17 cellular contexts compared by ENCODE assay signal in genomic region chr13:33855371-33855895, GRCh38. TPM values are rescaled to one million over a fixed set of nuclear protein-coding genes. Genes with fewer than 3 reads are reported as not detected.
DNase-seq lines count a peak whose midpoint lies in the region; FAIRE-seq and TF ChIP-seq lines count a peak whose summit lies in the region.
"Had no signal": no experiment of that assay in that cellular context is flagged by ENCODE, and none has a peak within 500 bp of the region (broad histone marks: within the 10 kb centered on the region; RNA-seq: fewer than 3 reads in every experiment).

No MANE protein-coding gene starts in this region.

- BruUV-seq in A673 (replicated peaks; lab: Mats Ljungman, UMichigan) (no TSS peak), endothelial cell of umbilical vein (replicated peaks; lab: Mats Ljungman, UMichigan) (no TSS peak)

- no peaks in the 10 kb centered on the region for H3F3A ChIP-seq in smooth muscle cell (ENCODE audit: low read depth)

- H3K79me2 ChIP-seq in endothelial cell of umbilical vein (ENCODE audit: control insufficient read depth, insufficient read depth, low read length) (no peaks in the 10 kb centered on the region), smooth muscle cell (ENCODE audit: low read depth) (no peaks in the 10 kb centered on the region)

- H3K27me3 ChIP-seq in A673 (replicated peaks; ENCODE audit: insufficient read depth, low read depth, low read length, poor library complexity) (no peaks in the 10 kb centered on the region), endothelial cell of umbilical vein (ENCODE audit: control insufficient read depth in 2 of 2, insufficient read depth in 2 of 2, low read length in 2 of 2) (no peaks in the 10 kb centered on the region), smooth muscle cell (ENCODE audit: low read depth) (no peaks in the 10 kb centered on the region)
- H3K27me3 ChIP-seq: BLaER1 treated with 17β-estradiol and CSF1 and Interleukin-3, amounts not matched to agents 10 nM and 100 nM had no signal

- intact Hi-C loops in A673 (cut with micrococcal nuclease; ENCODE audit: unreplicated experiment) (no loop called here), endothelial cell of umbilical vein (cut with micrococcal nuclease) (no loop called here), kidney (cut with DNase I) (no loop called here)

- H3K4me2 ChIP-seq in endothelial cell of umbilical vein (ENCODE audit: insufficient read depth, low read length): no peak overlapping the region
- no peak overlapping the region for H3K4me2 ChIP-seq in smooth muscle cell
- H3K4me2 ChIP-seq: BLaER1 treated with 17β-estradiol and CSF1 and Interleukin-3, amounts not matched to agents 10 nM and 100 nM had no signal

- H3K4me3 ChIP-seq in A673 (ENCODE audit: low read depth, low read length, poor library complexity, severe bottlenecking) (no peak overlapping the region), GM12865 (ENCODE audit: low read depth, low read length) (0 out of 2 replicates have a peak overlapping the region, but pooled peaks have one; percentile 24), endothelial cell of umbilical vein (replicated peaks in 1 of 3; ENCODE audit: insufficient read depth in 1 of 3, low read depth in 1 of 3, low read length in 3 of 3) (no peak overlapping the region), kidney (ENCODE audit: low read length in 2 of 2) (no peak overlapping the region), smooth muscle cell (no peak overlapping the region)
- H3K4me3 ChIP-seq: BLaER1 treated with 17β-estradiol and CSF1 and Interleukin-3, amounts not matched to agents 10 nM and 100 nM had no signal

- H3K27ac ChIP-seq in A673 (ENCODE audit: low read depth, low read length, poor library complexity, severe bottlenecking) (no peak overlapping the region), endothelial cell of umbilical vein (ENCODE audit: insufficient read depth, low read depth, low read length) (no peak overlapping the region), kidney (ENCODE audit: low read depth in 2 of 2, low read length in 2 of 2) (no peak overlapping the region), smooth muscle cell (ENCODE audit: low read depth) (no peak overlapping the region)
- H3K27ac ChIP-seq: BLaER1 treated with 17β-estradiol and CSF1 and Interleukin-3, amounts not matched to agents 10 nM and 100 nM had no signal

- H3K36me3 ChIP-seq in A673 (ENCODE audit: insufficient read depth, low read length, poor library complexity, severe bottlenecking) (no peaks in the 10 kb centered on the region), endothelial cell of umbilical vein (ENCODE audit: control insufficient read depth in 2 of 2, extremely low read depth in 1 of 2, insufficient read depth in 2 of 2, low read length in 2 of 2) (peaks cover 0 to 2% of the 10 kb centered on the region in 2 experiments), kidney (ENCODE audit: control insufficient read depth in 1 of 2, insufficient read depth in 2 of 2, low read length in 2 of 2) (no peaks in the 10 kb centered on the region), smooth muscle cell (ENCODE audit: low read depth) (no peaks in the 10 kb centered on the region)

- H3K9ac ChIP-seq in endothelial cell of umbilical vein (replicated peaks; ENCODE audit: extremely low read depth, insufficient read depth, low read length): no peak overlapping the region
- no peak overlapping the region for H3K9ac ChIP-seq in kidney (ENCODE audit: low read length in 2 of 2)
- no peak overlapping the region for H3K9ac ChIP-seq in smooth muscle cell (ENCODE audit: low read depth)
- H3K9ac ChIP-seq: BLaER1 treated with 17β-estradiol and CSF1 and Interleukin-3, amounts not matched to agents 10 nM and 100 nM had no signal

- TF ChIP-seq POLR2A in endothelial cell of umbilical vein (IDR thresholded peaks at IDR 0.05; ENCODE audit: low read depth, low read length): no peak

- H3K9me3 ChIP-seq in A673 (ENCODE audit: low read depth, low read length, poor library complexity, severe bottlenecking) (no peaks in the 10 kb centered on the region), endothelial cell of umbilical vein (replicated peaks; ENCODE audit: control insufficient read depth, insufficient read depth, low read length) (no peaks in the 10 kb centered on the region), kidney (ENCODE audit: control insufficient read depth in 1 of 2, low read length in 2 of 2) (no peaks in the 10 kb centered on the region), smooth muscle cell (replicated peaks; ENCODE audit: low read depth) (no peaks in the 10 kb centered on the region)

- no peaks in the 10 kb centered on the region for H3K9me1 ChIP-seq in endothelial cell of umbilical vein (replicated peaks; ENCODE audit: control insufficient read depth, extremely low read depth, insufficient read depth, low read length)

- WGBS in smooth muscle cell (ENCODE audit: low lambda C conversion rate): 92% methylated on average over 3 of the region's 3 CpGs

- TF ChIP-seq CTCF in A673 (conservative IDR thresholded peaks at IDR 0.05; ENCODE audit: low read depth, low read length) (no peak), GM12865 (IDR thresholded peaks at IDR 0.05; ENCODE audit: insufficient read depth, low read depth, low read length, missing control alignments) (no peak), endothelial cell of umbilical vein (IDR thresholded peaks at IDR 0.05; ENCODE audit: extremely low read depth in 1 of 2, insufficient read depth in 1 of 2, low read depth in 1 of 2, low read length in 2 of 2) (no peak), kidney (IDR thresholded peaks at IDR 0.05; ENCODE audit: borderline replicate concordance, extremely low read depth, insufficient read depth) (no peak), smooth muscle cell (IDR thresholded peaks at IDR 0.05; ENCODE audit: borderline replicate concordance, insufficient read depth, poor library complexity, severe bottlenecking) (no peak)

- CTCF ChIA-PET in A673 (lab: Charles Lee): no interaction called here
- CTCF ChIA-PET in endothelial cell of umbilical vein (lab: Charles Lee): interaction anchor here (1.0 to 1.7 kb wide), 2 partner anchors 12 to 1309 kb away, joined by 4 read pairs; no protein-coding TSS in a partner anchor

- H4K20me1 ChIP-seq in endothelial cell of umbilical vein (replicated peaks; ENCODE audit: control insufficient read depth, extremely low read depth, insufficient read depth, low read length) (no peaks in the 10 kb centered on the region), smooth muscle cell (ENCODE audit: low read depth) (no peaks in the 10 kb centered on the region)
- H4K20me1 ChIP-seq: BLaER1 treated with 17β-estradiol and CSF1 and Interleukin-3, amounts not matched to agents 10 nM and 100 nM had no signal

- H2AFZ ChIP-seq in endothelial cell of umbilical vein (ENCODE audit: low read depth, low read length) (no peak overlapping the region), smooth muscle cell (ENCODE audit: low read depth) (no peak overlapping the region)

- H3K4me1 ChIP-seq in A673 (ENCODE audit: insufficient read depth, low read length, poor library complexity, severe bottlenecking) (no peaks in the 10 kb centered on the region), endothelial cell of umbilical vein (ENCODE audit: control insufficient read depth, extremely low read depth, insufficient read depth, low read length) (no peaks in the 10 kb centered on the region), kidney (ENCODE audit: control insufficient read depth in 1 of 2, insufficient read depth in 1 of 2, low read depth in 1 of 2, low read length in 2 of 2) (no peaks in the 10 kb centered on the region), smooth muscle cell (ENCODE audit: low read depth) (no peaks in the 10 kb centered on the region)
- H3K4me1 ChIP-seq: BLaER1 treated with 17β-estradiol and CSF1 and Interleukin-3, amounts not matched to agents 10 nM and 100 nM had no signal

- DNase-seq in A673 (ENCODE audit: low spot score) (peak; percentile 48), GM12865 (ENCODE audit: low read depth) (no peak), NCI-H526 treated with DMSO at 0.1 percent for 48 hours (lab: John Stamatoyannopoulos, UW) (peak; percentile 30), endothelial cell of umbilical vein (ENCODE audit: low read depth, low spot score) (peak; percentile 3), kidney (no peak), islet precursor cell (no peak), smooth muscle cell (lab: John Stamatoyannopoulos, UW; ENCODE audit: unreplicated experiment) (no peak)
- no peak for DNase-seq in activated CD4-positive, alpha-beta T cell treated with anti-CD3 and anti-CD28 coated beads, Interleukin-2, amount 50 U/mL, for 48 hours
- DNase-seq: 8988T; ACHN; CD4-positive, CD25-positive, alpha-beta regulatory T cell; DMS 273 treated with DMSO at 0.1 percent for 48 hours; EL; GOT3; H9 had no signal

- no peak for FAIRE-seq in endothelial cell of umbilical vein (lab: Jason Lieb, UNC)
- no peak for FAIRE-seq in kidney (lab: Jason Lieb, UNC)
- FAIRE-seq: G401.6 had no signal

- dilution Hi-C loops in endothelial cell of umbilical vein (cut with MboI; ENCODE audit: extremely low pct_ligation_motif_present, low sequenced_read_pairs): no loop called here

- POLR2A ChIA-PET in A673 (lab: Charles Lee; ENCODE audit: low non-redundant PET) (no interaction called here), endothelial cell of umbilical vein (lab: Charles Lee) (no interaction called here)

TF ChIP-seq in endothelial cell of umbilical vein, 7 proteins besides CTCF, POLR2A, EP300 and RAD21 (continues in another document):
- TF ChIP-seq MYC (IDR thresholded peaks at IDR 0.05; ENCODE audit: low read depth, low read length): no peak
- TF ChIP-seq FOS (IDR thresholded peaks at IDR 0.05; ENCODE audit: borderline replicate concordance, insufficient read depth, low read length): no peak
- TF ChIP-seq POLR2AphosphoS5 (IDR thresholded peaks at IDR 0.05; ENCODE audit: insufficient read depth, low read depth, low read length): no peak
- no peak for TF ChIP-seq MAX (IDR thresholded peaks at IDR 0.05; ENCODE audit: insufficient read depth, insufficient read length)
- TF ChIP-seq JUN (IDR thresholded peaks at IDR 0.05; ENCODE audit: borderline replicate concordance, insufficient read depth, insufficient read length, low read depth): no peak

RNA-seq across cellular contexts. Expression of gene RFC3, which starts 37.5 kb away (rescaled TPM):
- total RNA-seq in A673 (2021) (64.1 and 64.4 TPM in 2 replicates), endothelial cell of umbilical vein (17.9 and 19.5 TPM in 2 replicates), kidney (8.2 TPM), smooth muscle cell (10.2 and 11.6 TPM in 2 replicates)
- polyA plus RNA-seq in endothelial cell of umbilical vein (5.2 and 7.3 TPM in 2 replicates), kidney (ENCODE audit: insufficient read depth, low read depth, low replicate concordance) (2.7 TPM), smooth muscle cell (5.3 and 7.3 TPM in 2 replicates)
- polyA plus RNA-seq in endothelial cell of umbilical vein (2011; cell fraction: cytosol; rRNA removed): 10.9 and 14.4 TPM in 2 replicates
- polyA plus RNA-seq in endothelial cell of umbilical vein (2011; cell fraction: nucleus; rRNA removed): 17.3 and 33.9 TPM in 2 replicates
- polyA plus RNA-seq in endothelial cell of umbilical vein (2012): 8.5 and 17.8 TPM in 2 replicates
- 9.8 and 11.5 TPM in 2 replicates for polyA minus RNA-seq in endothelial cell of umbilical vein
- 29.4 TPM for polyA minus RNA-seq in endothelial cell of umbilical vein (2011; cell fraction: cytosol; rRNA and poly(A)+ RNA removed)
- polyA minus RNA-seq in endothelial cell of umbilical vein (2011; cell fraction: nucleus; rRNA and poly(A)+ RNA removed): 28.1 and 45.2 TPM in 2 replicates

Comparison
In these comparisons a context has a peak if more than half of its experiments do, and no peak if none do; other contexts are left out.
1. DNase-seq: peak in A673 (single experiment), NCI-H526 treated with DMSO at 0.1 percent for 48 hours (single experiment) and endothelial cell of umbilical vein (single experiment); none in GM12865 (single experiment), kidney (single experiment), activated CD4-positive, alpha-beta T cell treated with anti-CD3 and anti-CD28 coated beads, Interleukin-2, amount 50 U/mL, for 48 hours (0 of 2), islet precursor cell (single experiment) and smooth muscle cell (single experiment).